ENCODE assay signal across 13 cellular contexts in the genomic region with DNA sequence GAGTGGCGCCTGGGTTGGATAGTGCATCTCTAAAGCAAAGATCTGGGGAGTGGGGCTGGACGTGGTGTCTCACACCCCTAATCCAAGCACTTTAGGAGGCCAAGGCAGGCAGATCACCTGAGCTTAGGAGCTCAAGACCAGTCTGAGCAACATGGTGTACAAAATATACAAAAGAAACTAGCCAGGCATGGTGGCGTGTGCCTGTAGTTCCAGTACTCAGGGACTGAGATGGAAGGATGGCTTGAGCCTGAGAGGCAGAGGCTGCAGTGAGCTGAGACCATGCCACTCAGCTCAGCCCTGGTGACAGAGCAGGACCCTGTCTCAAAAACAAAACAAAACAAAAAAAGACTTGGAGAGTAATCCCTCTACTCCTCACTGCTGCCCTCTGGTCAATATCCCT.
"Had no signal": no experiment of that assay in that cellular context is flagged by ENCODE, and none has a peak within 500 bp of the region (broad histone marks: within the 10 kb centered on the region; RNA-seq: fewer than 3 reads in every experiment).

No MANE protein-coding gene starts in this region.

- H3K9me3 ChIP-seq: mucosa of descending colon, ovary had no signal

- H3K4me3 ChIP-seq: lung, mucosa of descending colon had no signal

- H3K36me3 ChIP-seq: ovary had no signal

- H3K27me3 ChIP-seq: ovary had no signal

- ATAC-seq: activated CD4-positive, alpha-beta T cell treated with anti-CD3 and anti-CD28 coated beads for 36 hours; mucosa of descending colon had no signal

- DNase-seq: activated CD4-positive, alpha-beta memory T cell treated with anti-CD3 and anti-CD28 coated beads, Interleukin-2, amount 10 ng/mL, durations not matched to agents 7 days and 5 days; activated CD4-positive, alpha-beta T cell treated with anti-CD3 and anti-CD28 coated beads for 36 hours; activated gamma-delta T cell treated with Interleukin-2 at 50 U/mL for 16 hours; activated naive CD8-positive, alpha-beta T cell treated with anti-CD3 and anti-CD28 coated beads for 36 hours; activated T-cell treated with anti-CD3 and anti-CD28 coated beads, Interleukin-2, amount 50 U/mL, for 48 hours; effector CD4-positive, alpha-beta T cell; hippocampal formation; mucosa of descending colon; ovary; small intestine; T-helper 1 cell; WERI-Rb-1 had no signal

- H3K27ac ChIP-seq: ovary, WERI-Rb-1 had no signal
